ENCODE assay signal across 8 cellular contexts in genomic region chr16:89491238-89491869, GRCh38. TPM values are rescaled to one million over a fixed set of nuclear protein-coding genes. Genes with fewer than 3 reads are reported as not detected.
DNase-seq lines count a peak whose midpoint lies in the region; ATAC-seq and TF ChIP-seq lines count a peak whose summit lies in the region.

No MANE protein-coding gene starts in this region.

- intact Hi-C loops in left ventricle myocardium inferior (cut with micrococcal nuclease): no loop called here
- intact Hi-C loops in left cardiac atrium (cut with DNase I): no loop called here

- no peaks in the 10 kb centered on the region for H3K27me3 ChIP-seq in left ventricle myocardium inferior (ENCODE audit: low read depth)

- H3K4me3 Mint-ChIP-seq in T-helper 2 cell treated with Interferon-gamma antibody and Interleukin-4, amounts not matched to agents 5 μg/mL and 100 μg/mL, for 36 hours: peak overlapping the region; percentile 95

- no peaks in the 10 kb centered on the region for H3K27me3 Mint-ChIP-seq in T-helper 2 cell treated with Interferon-gamma antibody and Interleukin-4, amounts not matched to agents 5 μg/mL and 100 μg/mL, for 36 hours (ENCODE audit: low read depth)

- no peaks in the 10 kb centered on the region for H3K9me3 ChIP-seq in left ventricle myocardium inferior (replicated peaks)

- H3K36me3 Mint-ChIP-seq in T-helper 2 cell treated with Interferon-gamma antibody and Interleukin-4, amounts not matched to agents 5 μg/mL and 100 μg/mL, for 36 hours (ENCODE audit: low read depth): peaks cover 20% of the 10 kb centered on the region

- H3K4me1 ChIP-seq in left ventricle myocardium inferior: peaks cover 56% of the 10 kb centered on the region

- peaks cover 27% of the 10 kb centered on the region for H3K4me1 Mint-ChIP-seq in T-helper 2 cell treated with Interferon-gamma antibody and Interleukin-4, amounts not matched to agents 5 μg/mL and 100 μg/mL, for 36 hours (ENCODE audit: low read depth)

- H3K27ac ChIP-seq in left ventricle myocardium inferior (replicated peaks): peak overlapping the region; percentile 95

- ATAC-seq in left cardiac atrium (no peak), GM21528 (IDR thresholded peaks at IDR 0.05; ENCODE audit: low FRiP score, unreplicated experiment) (no peak), GM19351 (IDR thresholded peaks at IDR 0.05; ENCODE audit: unreplicated experiment) (no peak)

- H3K36me3 ChIP-seq in left ventricle myocardium inferior: no peaks in the 10 kb centered on the region

- DNase-seq in left ventricle myocardium inferior (no peak), left cardiac atrium (no peak), fibroblast of villous mesenchyme (ENCODE audit: low read depth) (peak; percentile 59), skeletal muscle cell (ENCODE audit: low read depth) (no peak), C1 segment of cervical spinal cord (lab: John Stamatoyannopoulos, UW) (no peak)
- no peak for DNase-seq in T-helper 2 cell treated with Interferon-gamma antibody and Interleukin-4, amounts not matched to agents 5 μg/mL and 100 μg/mL, for 36 hours (ENCODE audit: low spot score)

- peak overlapping the region; percentile 93 for H3K4me3 ChIP-seq in left ventricle myocardium inferior
- peak overlapping the region; percentile 91 for H3K4me3 ChIP-seq in fibroblast of villous mesenchyme (ENCODE audit: low read depth, low read length)
- H3K4me3 ChIP-seq in skeletal muscle cell (ENCODE audit: low read depth, low read length): peak overlapping the region; percentile 92

- TF ChIP-seq CTCF in left ventricle myocardium inferior (IDR thresholded peaks at IDR 0.05; ENCODE audit: borderline replicate concordance) (peak; percentile 23), fibroblast of villous mesenchyme (IDR thresholded peaks at IDR 0.05; ENCODE audit: insufficient read depth, low read depth, low read length) (peak; percentile 25)

- peak overlapping the region; percentile 94 for H3K27ac Mint-ChIP-seq in T-helper 2 cell treated with Interferon-gamma antibody and Interleukin-4, amounts not matched to agents 5 μg/mL and 100 μg/mL, for 36 hours

- H3K9me3 Mint-ChIP-seq in T-helper 2 cell treated with Interferon-gamma antibody and Interleukin-4, amounts not matched to agents 5 μg/mL and 100 μg/mL, for 36 hours: no peaks in the 10 kb centered on the region

RNA-seq across cellular contexts. Expression of gene ANKRD11, which starts 1.0 kb away (rescaled TPM):
- total RNA-seq in left ventricle myocardium inferior (63.8 TPM), left cardiac atrium (10 to 100 TPM; 74.3 to 86.2 TPM), fibroblast of villous mesenchyme (69.5 and 82.5 TPM in 2 replicates)

RNA-seq across cellular contexts. Expression of gene SPG7, which starts 16.8 kb away (rescaled TPM):
- total RNA-seq in left ventricle myocardium inferior: 104 TPM
- 10 to 100 TPM; 78.5 to 99.5 TPM for total RNA-seq in left cardiac atrium
- 91.8 and 108 TPM in 2 replicates for total RNA-seq in fibroblast of villous mesenchyme
